ENCODE assay signal across 22 cellular contexts in genomic region chr2:24403168-24403850, GRCh38.
"Had no signal": no experiment of that assay in that cellular context is flagged by ENCODE, and none has a peak within 500 bp of the region (broad histone marks: within the 10 kb centered on the region; RNA-seq: fewer than 3 reads in every experiment).

No MANE protein-coding gene starts in this region.

- H3K27ac ChIP-seq: ascending aorta, brain microvascular endothelial cell, heart right ventricle, lower lobe of right lung, neutrophil, ovary, prostate gland, right atrium auricular region, tibial nerve had no signal

- DNase-seq: activated B cell treated with CpG ODN at 0.5 μM for 24 hours; activated CD4-positive, alpha-beta memory T cell treated with anti-CD3 and anti-CD28 coated beads for 36 hours; activated CD4-positive, alpha-beta T cell treated with anti-CD3 and anti-CD28 coated beads for 4 hours; activated CD8-positive, alpha-beta memory T cell treated with anti-CD3 and anti-CD28 coated beads, Interleukin-2, amount 10 ng/mL, durations not matched to agents 7 days and 5 days; activated gamma-delta T cell; activated T-cell treated with anti-CD3 and anti-CD28 coated beads for 4 hours; brain microvascular endothelial cell; central memory CD4-positive, alpha-beta T cell; effector memory CD8-positive, alpha-beta T cell; lower lobe of right lung; stimulated activated CD4-positive, alpha-beta T cell treated with anti-CD3 and anti-CD28 coated beads, Interleukin-4, amount 100 ng/mL, for 24 hours; T-helper 9 cell had no signal

- H3K4me1 Mint-ChIP-seq: activated B cell treated with CpG ODN at 0.5 μM for 24 hours had no signal

- H3K27ac Mint-ChIP-seq: activated B cell treated with CpG ODN at 0.5 μM for 24 hours; activated CD4-positive, alpha-beta memory T cell treated with anti-CD3 and anti-CD28 coated beads for 36 hours; activated CD8-positive, alpha-beta memory T cell treated with anti-CD3 and anti-CD28 coated beads, Interleukin-2, amount 10 ng/mL, durations not matched to agents 7 days and 5 days; activated naive CD4-positive, alpha-beta T cell treated with anti-CD3 and anti-CD28 coated beads, Interleukin-2, amount 50 U/mL, for 72 hours; activated T-helper 1 cell treated with anti-CD3 and anti-CD28 coated beads, Interleukin-12 subunit alpha, Interleukin-12 subunit beta, Interleukin-2, Interleukin-4 antibody, amounts not matched to agents 30 ng/mL and 10 ng/mL and 1 ng/mL, durations not matched to agents 14 hours and 24 hours and 36 hours; effector memory CD8-positive, alpha-beta T cell; stimulated activated naive CD8-positive, alpha-beta T cell treated with anti-CD3 and anti-CD28 coated beads, Interleukin-15, Interleukin-2, amounts not matched to agents 100 ng/mL and 50 ng/mL, for 24 hours had no signal

- H3K9me3 Mint-ChIP-seq: activated B cell treated with CpG ODN at 0.5 μM for 24 hours; activated CD4-positive, alpha-beta memory T cell treated with anti-CD3 and anti-CD28 coated beads for 36 hours; activated naive CD4-positive, alpha-beta T cell treated with anti-CD3 and anti-CD28 coated beads, Interleukin-2, amount 50 U/mL, for 72 hours; activated T-helper 1 cell treated with anti-CD3 and anti-CD28 coated beads, Interleukin-12 subunit alpha, Interleukin-12 subunit beta, Interleukin-2, Interleukin-4 antibody, amounts not matched to agents 30 ng/mL and 10 ng/mL and 1 ng/mL, durations not matched to agents 14 hours and 24 hours and 36 hours; effector memory CD8-positive, alpha-beta T cell; stimulated activated naive CD8-positive, alpha-beta T cell treated with anti-CD3 and anti-CD28 coated beads, Interleukin-15, Interleukin-2, amounts not matched to agents 100 ng/mL and 50 ng/mL, for 24 hours had no signal

- H3K4me3 Mint-ChIP-seq: activated B cell treated with CpG ODN at 0.5 μM for 24 hours; activated CD4-positive, alpha-beta memory T cell treated with anti-CD3 and anti-CD28 coated beads for 36 hours; activated CD8-positive, alpha-beta memory T cell treated with anti-CD3 and anti-CD28 coated beads, Interleukin-2, amount 10 ng/mL, durations not matched to agents 7 days and 5 days; activated T-helper 1 cell treated with anti-CD3 and anti-CD28 coated beads, Interleukin-12 subunit alpha, Interleukin-12 subunit beta, Interleukin-2, Interleukin-4 antibody, amounts not matched to agents 30 ng/mL and 10 ng/mL and 1 ng/mL, durations not matched to agents 14 hours and 24 hours and 36 hours; effector memory CD8-positive, alpha-beta T cell; stimulated activated naive CD8-positive, alpha-beta T cell treated with anti-CD3 and anti-CD28 coated beads, Interleukin-15, Interleukin-2, amounts not matched to agents 100 ng/mL and 50 ng/mL, for 24 hours had no signal

- ATAC-seq: activated CD8-positive, alpha-beta memory T cell treated with anti-CD3 and anti-CD28 coated beads, Interleukin-2, amount 10 ng/mL, durations not matched to agents 7 days and 5 days; activated naive CD4-positive, alpha-beta T cell treated with anti-CD3 and anti-CD28 coated beads, Interleukin-2, amount 50 U/mL, for 72 hours; effector memory CD8-positive, alpha-beta T cell; lower lobe of right lung had no signal
